In the genomic region with DNA sequence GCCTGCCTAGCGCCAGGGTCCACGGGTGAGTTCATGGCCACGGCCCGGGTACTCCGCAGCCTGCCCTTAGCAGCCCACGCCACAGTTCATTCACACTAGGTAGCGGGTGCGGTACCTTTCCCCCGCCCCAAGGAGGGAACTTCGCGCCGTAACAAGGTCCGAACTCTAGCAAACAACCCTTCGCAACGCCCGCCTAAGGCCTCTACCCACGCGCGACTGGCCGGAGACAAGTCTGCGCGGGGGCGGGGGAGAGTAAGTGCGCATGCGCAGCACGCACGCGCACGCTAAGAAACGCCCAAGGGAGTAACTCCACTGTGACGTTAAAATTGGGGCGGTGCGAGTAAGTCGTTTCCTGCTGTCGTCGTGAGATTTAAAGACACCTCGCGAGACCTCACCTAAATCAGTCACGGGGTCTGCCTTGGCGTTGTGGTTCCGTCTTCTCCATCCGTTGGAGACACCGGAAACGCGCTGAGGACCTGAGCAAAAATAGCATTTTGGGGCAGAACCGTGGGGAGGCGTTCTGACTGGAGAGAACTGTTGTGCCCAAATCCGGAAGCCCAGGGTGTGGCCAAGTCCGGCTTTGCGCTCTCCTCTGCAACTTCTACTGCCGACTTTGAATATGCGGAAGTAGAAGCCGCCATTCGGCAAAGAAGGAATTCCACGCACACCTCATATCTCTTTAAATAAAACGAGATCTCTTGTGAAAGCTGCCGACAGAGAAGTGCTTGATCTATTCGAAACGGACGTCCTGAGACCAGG, we compare ENCODE assay signal across 8 cellular contexts.
A peak's percentile ranks its signal among the peaks of the same experiment; 100 is the strongest.
DNase-seq lines count a peak whose midpoint lies in the region; ATAC-seq, FAIRE-seq and TF ChIP-seq lines count a peak whose summit lies in the region.

A gene with protein sequence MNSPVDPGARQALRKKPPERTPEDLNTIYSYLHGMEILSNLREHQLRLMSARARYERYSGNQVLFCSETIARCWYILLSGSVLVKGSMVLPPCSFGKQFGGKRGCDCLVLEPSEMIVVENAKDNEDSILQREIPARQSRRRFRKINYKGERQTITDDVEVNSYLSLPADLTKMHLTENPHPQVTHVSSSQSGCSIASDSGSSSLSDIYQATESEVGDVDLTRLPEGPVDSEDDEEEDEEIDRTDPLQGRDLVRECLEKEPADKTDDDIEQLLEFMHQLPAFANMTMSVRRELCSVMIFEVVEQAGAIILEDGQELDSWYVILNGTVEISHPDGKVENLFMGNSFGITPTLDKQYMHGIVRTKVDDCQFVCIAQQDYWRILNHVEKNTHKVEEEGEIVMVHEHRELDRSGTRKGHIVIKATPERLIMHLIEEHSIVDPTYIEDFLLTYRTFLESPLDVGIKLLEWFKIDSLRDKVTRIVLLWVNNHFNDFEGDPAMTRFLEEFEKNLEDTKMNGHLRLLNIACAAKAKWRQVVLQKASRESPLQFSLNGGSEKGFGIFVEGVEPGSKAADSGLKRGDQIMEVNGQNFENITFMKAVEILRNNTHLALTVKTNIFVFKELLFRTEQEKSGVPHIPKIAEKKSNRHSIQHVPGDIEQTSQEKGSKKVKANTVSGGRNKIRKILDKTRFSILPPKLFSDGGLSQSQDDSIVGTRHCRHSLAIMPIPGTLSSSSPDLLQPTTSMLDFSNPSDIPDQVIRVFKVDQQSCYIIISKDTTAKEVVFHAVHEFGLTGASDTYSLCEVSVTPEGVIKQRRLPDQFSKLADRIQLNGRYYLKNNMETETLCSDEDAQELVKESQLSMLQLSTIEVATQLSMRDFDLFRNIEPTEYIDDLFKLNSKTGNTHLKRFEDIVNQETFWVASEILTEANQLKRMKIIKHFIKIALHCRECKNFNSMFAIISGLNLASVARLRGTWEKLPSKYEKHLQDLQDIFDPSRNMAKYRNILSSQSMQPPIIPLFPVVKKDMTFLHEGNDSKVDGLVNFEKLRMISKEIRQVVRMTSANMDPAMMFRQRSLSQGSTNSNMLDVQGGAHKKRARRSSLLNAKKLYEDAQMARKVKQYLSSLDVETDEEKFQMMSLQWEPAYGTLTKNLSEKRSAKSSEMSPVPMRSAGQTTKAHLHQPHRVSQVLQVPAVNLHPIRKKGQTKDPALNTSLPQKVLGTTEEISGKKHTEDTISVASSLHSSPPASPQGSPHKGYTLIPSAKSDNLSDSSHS (N-terminal part only) (minus strand): TSS at position 234 of the 759 bp plus-strand sequence. CDS start 199 bp downstream, at position 35.

- peak; percentile 21 for TF ChIP-seq CTCF in AG10803 (conservative IDR thresholded peaks at IDR 0.05; ENCODE audit: low read length)

- DNase-seq in AG10803 (ENCODE audit: low read depth) (peak; percentile 100), NCI-H446 treated with DMSO at 0.1 percent for 48 hours (lab: John Stamatoyannopoulos, UW) (peak; percentile 99), cerebellar cortex (ENCODE audit: low spot score) (peak; percentile 100)
- peak; percentile 88 for DNase-seq in stimulated activated CD4-positive, alpha-beta T cell treated with anti-CD3 and anti-CD28 coated beads, Interleukin-12 subunit alpha, Interleukin-12 subunit beta, amount 100 ng/mL, for 4 hours

- peak; percentile 95 for FAIRE-seq in islet of Langerhans (lab: Jason Lieb, UNC)

- peak within 1 kb of the TSS; percentile 92 for H3K4me3 ChIP-seq in AG10803 (ENCODE audit: low read length)

- ATAC-seq in GM19035 (IDR thresholded peaks at IDR 0.05; ENCODE audit: unreplicated experiment): peak; percentile 89
- peak; percentile 90 for ATAC-seq in HG03354 (IDR thresholded peaks at IDR 0.05; ENCODE audit: poor library complexity, severe bottlenecking, unreplicated experiment)
- peak; percentile 87 to 88 for ATAC-seq in activated CD4-positive, CD25-positive, alpha-beta regulatory T cell treated with anti-CD3 and anti-CD28 coated beads, Interleukin-2, amount 50 U/mL, for 24 hours

Comparison
In these comparisons a context has a peak if more than half of its experiments do, and no peak if none do; other contexts are left out.
1. Peak in every context shown above with its lines: DNase-seq, ATAC-seq and H3K4me3 ChIP-seq.